Comparison of ENCODE assay signal across 8 cellular contexts in the genomic region with DNA sequence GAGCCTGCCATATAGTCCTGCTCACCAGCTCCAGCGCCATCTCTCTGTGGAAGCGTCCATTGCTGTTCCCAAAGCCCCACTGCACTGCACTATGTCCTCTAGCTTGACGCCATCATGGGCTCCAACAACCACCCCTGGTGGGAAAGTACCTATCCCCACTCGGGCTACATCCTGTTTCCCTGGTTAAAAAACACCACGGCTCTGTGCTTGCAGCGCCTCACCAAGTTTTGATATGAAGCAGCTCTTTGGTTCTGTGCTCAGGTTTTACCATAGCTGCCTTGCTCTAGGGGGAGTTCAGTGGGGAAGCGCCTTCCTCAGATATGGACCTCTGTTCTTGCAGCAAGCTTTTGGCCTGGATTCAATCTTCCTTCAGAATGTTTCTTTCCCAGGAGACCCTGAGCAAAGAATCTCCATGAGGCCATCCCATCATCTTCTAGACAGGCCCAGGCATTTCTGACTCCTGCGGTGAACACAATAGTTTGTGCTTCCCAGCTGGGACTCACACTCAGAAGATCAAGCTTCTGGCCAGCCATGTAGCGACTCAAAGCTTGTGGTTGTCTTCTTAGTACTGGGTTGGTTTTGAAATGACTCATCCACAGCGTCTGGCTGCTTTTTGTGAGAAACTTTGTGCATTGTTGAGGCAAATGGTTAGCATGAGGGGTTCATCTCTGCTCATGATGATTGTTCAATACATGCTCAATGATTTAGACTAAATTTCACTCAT. TPM values are rescaled to one million over a fixed set of nuclear protein-coding genes. Genes with fewer than 3 reads are reported as not detected.
DNase-seq lines count a peak whose midpoint lies in the region; ATAC-seq lines count a peak whose summit lies in the region.

No MANE protein-coding gene starts in this region.

- peak; percentile 87 for DNase-seq in activated CD4-positive, alpha-beta T cell treated with anti-CD3 and anti-CD28 coated beads, Interleukin-2, amount 10 ng/mL, durations not matched to agents 7 days and 5 days
- DNase-seq in foreskin melanocyte (peak; percentile 3), dermis blood vessel endothelial cell (no peak), NCI-H2196 treated with DMSO at 0.1 percent for 48 hours (lab: John Stamatoyannopoulos, UW; ENCODE audit: unreplicated experiment) (no peak), globus pallidus (ENCODE audit: low spot score) (no peak), NCI-H774 (lab: John Stamatoyannopoulos, UW) (no peak)

- peaks cover 21% of the 10 kb centered on the region for H3K9me3 Mint-ChIP-seq in activated CD4-positive, alpha-beta T cell treated with anti-CD3 and anti-CD28 coated beads, Interleukin-2, amount 10 ng/mL, durations not matched to agents 7 days and 5 days

- H3K27ac Mint-ChIP-seq in activated CD4-positive, alpha-beta T cell treated with anti-CD3 and anti-CD28 coated beads, Interleukin-2, amount 10 ng/mL, durations not matched to agents 7 days and 5 days, result peak overlapping the region; percentile 98

- H3K36me3 Mint-ChIP-seq in activated CD4-positive, alpha-beta T cell treated with anti-CD3 and anti-CD28 coated beads, Interleukin-2, amount 10 ng/mL, durations not matched to agents 7 days and 5 days (ENCODE audit: low read depth), result peaks cover 29% of the 10 kb centered on the region

- CTCF ChIA-PET in activated CD4-positive, alpha-beta T cell treated with anti-CD3 and anti-CD28 coated beads, Interleukin-2, amount 10 ng/mL, durations not matched to agents 7 days and 5 days (lab: Charles Lee), result interaction anchor here (0.5 to 2.0 kb wide), 16 partner anchors 8 to 1296 kb away, joined by 3 to 15 read pairs (median 4); a partner anchor contains a TSS

- H3K4me3 Mint-ChIP-seq in activated CD4-positive, alpha-beta T cell treated with anti-CD3 and anti-CD28 coated beads, Interleukin-2, amount 10 ng/mL, durations not matched to agents 7 days and 5 days, result peak overlapping the region; percentile 73

- ATAC-seq in GM18858 (IDR thresholded peaks at IDR 0.05; ENCODE audit: unreplicated experiment) (peak; percentile 78), HG02973 (IDR thresholded peaks at IDR 0.05; ENCODE audit: unreplicated experiment) (peak; percentile 89)

- H3K4me1 Mint-ChIP-seq in activated CD4-positive, alpha-beta T cell treated with anti-CD3 and anti-CD28 coated beads, Interleukin-2, amount 10 ng/mL, durations not matched to agents 7 days and 5 days, result peaks cover 63% of the 10 kb centered on the region

- no peaks in the 10 kb centered on the region for H3K27me3 Mint-ChIP-seq in activated CD4-positive, alpha-beta T cell treated with anti-CD3 and anti-CD28 coated beads, Interleukin-2, amount 10 ng/mL, durations not matched to agents 7 days and 5 days

- POLR2A ChIA-PET in activated CD4-positive, alpha-beta T cell treated with anti-CD3 and anti-CD28 coated beads, Interleukin-2, amount 10 ng/mL, durations not matched to agents 7 days and 5 days (lab: Charles Lee), result interaction anchor here (0.7 to 1.4 kb wide), 4 partner anchors 11 to 980 kb away, joined by 3 to 11 read pairs (median 3); a partner anchor contains a TSS

RNA-seq across cellular contexts. Expression of a gene that starts 39.5 kb away (rescaled TPM):
- total RNA-seq in activated CD4-positive, alpha-beta T cell treated with anti-CD3 and anti-CD28 coated beads, Interleukin-2, amount 10 ng/mL, durations not matched to agents 7 days and 5 days, result under 1 TPM in 1 of 2 experiments, not detected in 1; 0.62 TPM
- not detected in 2 replicates for total RNA-seq in dermis blood vessel endothelial cell

Comparison
In these comparisons a context has a peak if more than half of its experiments do, and no peak if none do; other contexts are left out.
1. DNase-seq: peak in activated CD4-positive, alpha-beta T cell treated with anti-CD3 and anti-CD28 coated beads, Interleukin-2, amount 10 ng/mL, durations not matched to agents 7 days and 5 days (single experiment) and foreskin melanocyte (single experiment); none in dermis blood vessel endothelial cell (single experiment), NCI-H2196 treated with DMSO at 0.1 percent for 48 hours (single experiment), globus pallidus (single experiment) and NCI-H774 (single experiment).